In genomic region chr2:86366651-86367500, GRCh38 we compare ENCODE assay signal across 17 cellular contexts.
"Had no signal": no experiment of that assay in that cellular context is flagged by ENCODE, and none has a peak within 500 bp of the region (broad histone marks: within the 10 kb centered on the region; RNA-seq: fewer than 3 reads in every experiment).

No MANE protein-coding gene starts in this region.

- H3K9me3 ChIP-seq: ascending aorta, prostate gland, sigmoid colon, transverse colon had no signal

- H3K36me3 ChIP-seq: ascending aorta, prostate gland, sigmoid colon, transverse colon had no signal

- H3K4me3 Mint-ChIP-seq: activated naive CD8-positive, alpha-beta T cell treated with anti-CD3 and anti-CD28 coated beads, Interleukin-2, amount 10 ng/mL, durations not matched to agents 7 days and 5 days; nephron; T-helper 1 cell treated with Interleukin-12 subunit alpha and Interleukin-12 subunit beta and Interleukin-4 antibody, amounts not matched to agents 30 μg/mL and 1 μg/mL, for 36 hours had no signal

- H3K27me3 ChIP-seq: ascending aorta, sigmoid colon, transverse colon had no signal

- H3K4me1 ChIP-seq: ascending aorta, prostate gland had no signal

- H3K27ac Mint-ChIP-seq: activated naive CD8-positive, alpha-beta T cell treated with anti-CD3 and anti-CD28 coated beads, Interleukin-2, amount 10 ng/mL, durations not matched to agents 7 days and 5 days; nephron; T-helper 1 cell treated with Interleukin-12 subunit alpha and Interleukin-12 subunit beta and Interleukin-4 antibody, amounts not matched to agents 30 μg/mL and 1 μg/mL, for 36 hours had no signal

- H3K9me3 Mint-ChIP-seq: activated naive CD8-positive, alpha-beta T cell treated with anti-CD3 and anti-CD28 coated beads, Interleukin-2, amount 10 ng/mL, durations not matched to agents 7 days and 5 days had no signal

- H3K27me3 Mint-ChIP-seq: activated naive CD8-positive, alpha-beta T cell treated with anti-CD3 and anti-CD28 coated beads, Interleukin-2, amount 10 ng/mL, durations not matched to agents 7 days and 5 days had no signal

- ATAC-seq: activated CD4-positive, CD25-positive, alpha-beta regulatory T cell treated with anti-CD3 and anti-CD28 coated beads, Interleukin-2, amount 50 U/mL, for 24 hours had no signal

- H3K27ac ChIP-seq: ascending aorta, prostate gland, sigmoid colon had no signal

- H3K4me3 ChIP-seq: ascending aorta, prostate gland, sigmoid colon, transverse colon had no signal

- DNase-seq: activated CD4-positive, alpha-beta T cell treated with anti-CD3 and anti-CD28 coated beads, Interleukin-2, amount 50 U/mL, for 48 hours; activated gamma-delta T cell treated with Interleukin-2 at 50 U/mL for 16 hours; activated naive CD8-positive, alpha-beta T cell treated with anti-CD3 and anti-CD28 coated beads, Interleukin-2, amount 10 ng/mL, durations not matched to agents 7 days and 5 days; activated T-cell treated with anti-CD3 and anti-CD28 coated beads, Interleukin-2, amount 50 U/mL, for 48 hours; effector CD4-positive, alpha-beta T cell; kidney; occipital lobe; sigmoid colon; stimulated activated CD4-positive, alpha-beta T cell treated with anti-CD3 and anti-CD28 coated beads, Interleukin-12 subunit alpha, Interleukin-12 subunit beta, amount 100 ng/mL, for 4 hours; stimulated activated naive CD4-positive, alpha-beta T cell; substantia nigra; transverse colon had no signal
